Comparison of ENCODE assay signal across 8 cellular contexts in genomic region chr22:36776722-36777121, GRCh38. TPM values are rescaled to one million over a fixed set of nuclear protein-coding genes. Genes with fewer than 3 reads are reported as not detected.
DNase-seq lines count a peak whose midpoint lies in the region; ATAC-seq, FAIRE-seq and TF ChIP-seq lines count a peak whose summit lies in the region.

No MANE protein-coding gene starts in this region.

- H3K27ac ChIP-seq in HepG2 (ENCODE audit: extremely low read length, insufficient read depth, low read length) (no peak overlapping the region), thymus (ENCODE audit: low read depth) (peak overlapping the region; percentile 80)

- no peak for FAIRE-seq in HepG2 (lab: Jason Lieb, UNC)

- ATAC-seq in HepG2 (peak; percentile 21; the same call in 1 of the 3 replicates), GM18858 (IDR thresholded peaks at IDR 0.05; ENCODE audit: unreplicated experiment) (no peak), HG02840 (IDR thresholded peaks at IDR 0.05; ENCODE audit: low FRiP score, unreplicated experiment) (no peak)

- H3K79me2 ChIP-seq in HepG2 (ENCODE audit: insufficient read depth, low read length), result no peaks in the 10 kb centered on the region

- no peak overlapping the region for H3K9ac ChIP-seq in HepG2 (ENCODE audit: insufficient read depth, low read depth, low read length)

- H3K4me3 ChIP-seq in HepG2 (replicated peaks in 1 of 3; ENCODE audit: insufficient read depth in 1 of 3, low read depth in 2 of 3, low read length in 3 of 3) (no peak overlapping the region), thymus (ENCODE audit: low read length) (peak overlapping the region; percentile 41)

- H2AFZ ChIP-seq in HepG2 (ENCODE audit: low read length), result no peak overlapping the region

- intact Hi-C loops in HepG2 (cut with micrococcal nuclease; ENCODE audit: unreplicated experiment), result loop anchor here (10.0 kb wide), 1 partner anchor 232 kb away; no protein-coding TSS in a partner anchor

- no peak for TF ChIP-seq POLR2A in HepG2 (IDR thresholded peaks at IDR 0.05; ENCODE audit: insufficient read depth in 1 of 2, low read depth in 2 of 2, low read length in 2 of 2)

- H3K27me3 ChIP-seq in HepG2 (ENCODE audit: control insufficient read depth in 1 of 2, insufficient read depth in 2 of 2, low read length in 2 of 2) (peaks cover 0 to 60% of the 10 kb centered on the region in 2 experiments; a peak in 4 of 5 replicates), thymus (ENCODE audit: control insufficient read depth, insufficient read depth) (peaks cover 1% of the 10 kb centered on the region)

- in situ Hi-C loops in HepG2 (cut with HindIII; ENCODE audit: extremely low pct_ligation_motif_present, low pct_unique_long_range_greater_than_20kb), result loop anchor here (10.0 kb wide), 1 partner anchor 232 kb away; no protein-coding TSS in a partner anchor

- H3K4me1 Mint-ChIP-seq in activated T-cell treated with anti-CD3 and anti-CD28 coated beads, Interleukin-2, amount 50 U/mL, for 24 hours (ENCODE audit: low read depth), result peaks cover 39% of the 10 kb centered on the region
- H3K4me1 Mint-ChIP-seq in activated naive CD4-positive, alpha-beta T cell treated with anti-CD3 and anti-CD28 coated beads, Interleukin-2, amount 50 U/mL, for 24 hours, result peaks cover 29% of the 10 kb centered on the region

- peak overlapping the region; percentile 86 for H3K4me3 Mint-ChIP-seq in activated T-cell treated with anti-CD3 and anti-CD28 coated beads, Interleukin-2, amount 50 U/mL, for 24 hours
- peak overlapping the region; percentile 95 for H3K4me3 Mint-ChIP-seq in activated naive CD4-positive, alpha-beta T cell treated with anti-CD3 and anti-CD28 coated beads, Interleukin-2, amount 50 U/mL, for 24 hours

- no peak for TF ChIP-seq CTCF in HepG2 (CRISPR knock-in tag; IDR thresholded peaks at IDR 0.05)

- H3K4me1 ChIP-seq in HepG2 (ENCODE audit: insufficient read depth, low read length) (peaks cover 11% of the 10 kb centered on the region), thymus (ENCODE audit: control insufficient read depth, insufficient read depth, low read length) (peaks cover 11% of the 10 kb centered on the region)

- CTCF ChIA-PET in HepG2 (lab: Yijun Ruan, JAX; ENCODE audit: low intra/inter-chr PET ratio, low total read pairs), result no interaction called here

- WGBS in HepG2 (ENCODE audit: low lambda C conversion rate), result 15% methylated on average over 8 of the region's 12 CpGs
- WGBS in thymus, result 81% methylated on average over 12 of the region's 12 CpGs

- H3K9me3 ChIP-seq in HepG2 (ENCODE audit: low read length) (no peaks in the 10 kb centered on the region; the same call in 1 of the 2 replicates), thymus (ENCODE audit: control insufficient read depth) (no peaks in the 10 kb centered on the region)

- H3K4me2 ChIP-seq in HepG2 (ENCODE audit: low read depth, low read length), result peak overlapping the region; percentile 19; the same call in 1 of the 2 replicates

- no peaks in the 10 kb centered on the region for H4K20me1 ChIP-seq in HepG2 (ENCODE audit: insufficient read depth, low read length)

- POLR2A ChIA-PET in HepG2 (lab: Yijun Ruan, JAX), result no interaction called here

- TF ChIP-seq EP300 in HepG2 (IDR thresholded peaks at IDR 0.05; ENCODE audit: low read depth in 2 of 2, low read length in 2 of 2) (no peak), HepG2 (CRISPR knock-in tag; IDR thresholded peaks at IDR 0.05; ENCODE audit: borderline replicate concordance) (no peak)

- no peak for TF ChIP-seq RAD21 in HepG2 (CRISPR knock-in tag; IDR thresholded peaks at IDR 0.05)

- BruUV-seq in HepG2 (replicated peaks; lab: Mats Ljungman, UMichigan), result no TSS peak

- DNase-seq in activated T-cell treated with anti-CD3 and anti-CD28 coated beads, Interleukin-2, amount 50 U/mL, for 24 hours, result peak; percentile 50
- no peak for DNase-seq in activated T-cell treated with anti-CD3 and anti-CD28 coated beads, Interleukin-2, amount 50 U/mL, for 1 hour
- DNase-seq in HepG2 (ENCODE audit: low spot score), result no peak
- DNase-seq in superior temporal gyrus (ENCODE audit: extremely low spot score), result no peak

- H3K36me3 Mint-ChIP-seq in activated T-cell treated with anti-CD3 and anti-CD28 coated beads, Interleukin-2, amount 50 U/mL, for 24 hours (ENCODE audit: low read depth), result peaks cover 5% of the 10 kb centered on the region
- peaks cover 3% of the 10 kb centered on the region for H3K36me3 Mint-ChIP-seq in activated naive CD4-positive, alpha-beta T cell treated with anti-CD3 and anti-CD28 coated beads, Interleukin-2, amount 50 U/mL, for 24 hours

- no peaks in the 10 kb centered on the region for H3K9me3 Mint-ChIP-seq in activated T-cell treated with anti-CD3 and anti-CD28 coated beads, Interleukin-2, amount 50 U/mL, for 24 hours
- no peaks in the 10 kb centered on the region for H3K9me3 Mint-ChIP-seq in activated naive CD4-positive, alpha-beta T cell treated with anti-CD3 and anti-CD28 coated beads, Interleukin-2, amount 50 U/mL, for 24 hours

- no peaks in the 10 kb centered on the region for H3K36me3 ChIP-seq in HepG2 (replicated peaks in 1 of 2; ENCODE audit: control insufficient read depth in 1 of 2, insufficient read depth in 2 of 2, low read length in 2 of 2)
- no peaks in the 10 kb centered on the region for H3K36me3 ChIP-seq in thymus (ENCODE audit: control insufficient read depth, insufficient read depth)

- no peaks in the 10 kb centered on the region for H3K27me3 Mint-ChIP-seq in activated T-cell treated with anti-CD3 and anti-CD28 coated beads, Interleukin-2, amount 50 U/mL, for 24 hours
- H3K27me3 Mint-ChIP-seq in activated naive CD4-positive, alpha-beta T cell treated with anti-CD3 and anti-CD28 coated beads, Interleukin-2, amount 50 U/mL, for 24 hours, result no peaks in the 10 kb centered on the region

- H3K27ac Mint-ChIP-seq in activated T-cell treated with anti-CD3 and anti-CD28 coated beads, Interleukin-2, amount 50 U/mL, for 24 hours, result peak overlapping the region; percentile 92
- H3K27ac Mint-ChIP-seq in activated naive CD4-positive, alpha-beta T cell treated with anti-CD3 and anti-CD28 coated beads, Interleukin-2, amount 50 U/mL, for 24 hours, result peak overlapping the region; percentile 96

RNA-seq across cellular contexts. Expression of gene IFT27, which starts 0.8 kb away (rescaled TPM):
- total RNA-seq in HepG2 (2016; rRNA removed; fragmentation: Illumina TruSeq; extraction: Trizol), result 0.33 TPM in 1 of 2 replicates, not detected in the other
- not detected in 2 replicates for total RNA-seq in HepG2 (2016; cell fraction: cytosol; rRNA removed; fragmentation: Illumina TruSeq; extraction: Trizol; ENCODE audit: low read depth)
- total RNA-seq in HepG2 (2016; cell fraction: insoluble cytoplasmic fraction; rRNA removed; fragmentation: Illumina TruSeq; extraction: Trizol), result 0.19 TPM in 1 of 2 replicates, not detected in the other
- total RNA-seq in HepG2 (2016; cell fraction: membrane; rRNA removed; fragmentation: Illumina TruSeq; extraction: Trizol), result not detected in 2 replicates
- not detected in 2 replicates for total RNA-seq in HepG2 (2016; cell fraction: nucleus; rRNA removed; fragmentation: Illumina TruSeq; extraction: Trizol)
- polyA plus RNA-seq in HepG2 (2011; rRNA removed), result 0.25 and 0.33 TPM in 2 replicates
- polyA plus RNA-seq in HepG2 (2011; cell fraction: cytosol; rRNA removed), result 0.17 and 0.19 TPM in 2 replicates
- 0.63 and 1.2 TPM in 2 replicates for polyA plus RNA-seq in HepG2 (2011; cell fraction: nucleus; rRNA removed)
- polyA plus RNA-seq in HepG2 (2012), result 0.29 and 0.54 TPM in 2 replicates
- not detected in 2 replicates for polyA plus RNA-seq in HepG2 (2016; cell fraction: cytosol; fragmentation: Illumina TruSeq; extraction: Trizol; ENCODE audit: low read depth)
- not detected in 2 replicates for polyA plus RNA-seq in HepG2 (2016; cell fraction: insoluble cytoplasmic fraction; fragmentation: Illumina TruSeq; extraction: Trizol; ENCODE audit: low read depth)
- polyA plus RNA-seq in HepG2 (2016; cell fraction: membrane; fragmentation: Illumina TruSeq; extraction: Trizol; ENCODE audit: low read depth), result not detected in 2 replicates
- polyA plus RNA-seq in HepG2 (2016; cell fraction: nucleus; fragmentation: Illumina TruSeq; extraction: Trizol; ENCODE audit: insufficient read depth, low read depth), result not detected in 2 replicates
- 0.44 and 10.2 TPM in 2 replicates for polyA minus RNA-seq in HepG2 (2011; rRNA and poly(A)+ RNA removed; ENCODE audit: low replicate concordance)
- not detected in 2 replicates for polyA minus RNA-seq in HepG2 (2011; cell fraction: cytosol; rRNA and poly(A)+ RNA removed)
- polyA minus RNA-seq in HepG2 (2011; cell fraction: nucleus; rRNA and poly(A)+ RNA removed), result 0.39 and 0.50 TPM in 2 replicates
- 33.9 TPM for polyA plus RNA-seq in thymus

RNA-seq across cellular contexts. Expression of gene PVALB, which starts 40.1 kb away (rescaled TPM):
- total RNA-seq in HepG2 (2016; rRNA removed; fragmentation: Illumina TruSeq; extraction: Trizol), result not detected in 2 replicates
- total RNA-seq in HepG2 (2016; cell fraction: cytosol; rRNA removed; fragmentation: Illumina TruSeq; extraction: Trizol; ENCODE audit: low read depth), result not detected in 2 replicates
- not detected in 2 replicates for total RNA-seq in HepG2 (2016; cell fraction: insoluble cytoplasmic fraction; rRNA removed; fragmentation: Illumina TruSeq; extraction: Trizol)
- total RNA-seq in HepG2 (2016; cell fraction: membrane; rRNA removed; fragmentation: Illumina TruSeq; extraction: Trizol), result not detected in 2 replicates
- not detected in 2 replicates for total RNA-seq in HepG2 (2016; cell fraction: nucleus; rRNA removed; fragmentation: Illumina TruSeq; extraction: Trizol)
- not detected in 2 replicates for polyA plus RNA-seq in HepG2 (2011; rRNA removed)
- polyA plus RNA-seq in HepG2 (2011; cell fraction: cytosol; rRNA removed), result not detected in 2 replicates
- polyA plus RNA-seq in HepG2 (2011; cell fraction: nucleus; rRNA removed), result not detected in 2 replicates
- polyA plus RNA-seq in HepG2 (2012), result not detected in 2 replicates
- polyA plus RNA-seq in HepG2 (2016; cell fraction: cytosol; fragmentation: Illumina TruSeq; extraction: Trizol; ENCODE audit: low read depth), result not detected in 2 replicates
- polyA plus RNA-seq in HepG2 (2016; cell fraction: insoluble cytoplasmic fraction; fragmentation: Illumina TruSeq; extraction: Trizol; ENCODE audit: low read depth), result not detected in 2 replicates
- not detected in 2 replicates for polyA plus RNA-seq in HepG2 (2016; cell fraction: membrane; fragmentation: Illumina TruSeq; extraction: Trizol; ENCODE audit: low read depth)
- polyA plus RNA-seq in HepG2 (2016; cell fraction: nucleus; fragmentation: Illumina TruSeq; extraction: Trizol; ENCODE audit: insufficient read depth, low read depth), result not detected in 2 replicates
- not detected in 2 replicates for polyA minus RNA-seq in HepG2 (2011; rRNA and poly(A)+ RNA removed; ENCODE audit: low replicate concordance)
- not detected in 2 replicates for polyA minus RNA-seq in HepG2 (2011; cell fraction: cytosol; rRNA and poly(A)+ RNA removed)
- not detected in 2 replicates for polyA minus RNA-seq in HepG2 (2011; cell fraction: nucleus; rRNA and poly(A)+ RNA removed)
- polyA plus RNA-seq in thymus, result 2.2 TPM

Comparison
In these comparisons a context has a peak if more than half of its experiments do, and no peak if none do; other contexts are left out.
1. RNA of gene IFT27, which starts 0.8 kb away (polyA plus RNA-seq): 33.9 TPM in thymus (single experiment); 0.17 to 1.2 TPM in HepG2; every median in the first group is over 10 times any median in the second.